Comparison of ENCODE assay signal across 8 cellular contexts in genomic region chr2:175366814-175367213, GRCh38.
DNase-seq lines count a peak whose midpoint lies in the region; ATAC-seq and TF ChIP-seq lines count a peak whose summit lies in the region.

No MANE protein-coding gene starts in this region.

- TF ChIP-seq CTCF in NB4 (IDR thresholded peaks at IDR 0.05; ENCODE audit: low read depth, low read length), result peak; percentile 87

- H3K27ac ChIP-seq in SJCRH30, result no peak overlapping the region

- H3K36me3 ChIP-seq in H7 (replicated peaks; ENCODE audit: control insufficient read depth, insufficient read depth, low read length), result no peaks in the 10 kb centered on the region
- no peaks in the 10 kb centered on the region for H3K36me3 ChIP-seq in SJCRH30

- H3K4me1 ChIP-seq in SJCRH30, result no peaks in the 10 kb centered on the region

- H3K9me3 ChIP-seq in SJCRH30 (replicated peaks), result no peaks in the 10 kb centered on the region

- H3K27me3 ChIP-seq in H7 (ENCODE audit: control insufficient read depth, insufficient read depth, low read length) (no peaks in the 10 kb centered on the region), SJCRH30 (peaks cover 13% of the 10 kb centered on the region; the same call in 1 of the 2 replicates)

- ATAC-seq in GM18870 (IDR thresholded peaks at IDR 0.05; ENCODE audit: unreplicated experiment) (no peak), GM18858 (IDR thresholded peaks at IDR 0.05; ENCODE audit: unreplicated experiment) (no peak)

- TF ChIP-seq POLR2A in NB4 (IDR thresholded peaks at IDR 0.05; ENCODE audit: extremely low read depth, insufficient read length), result no peak

- DNase-seq in EL (peak; percentile 52), H7 (peak; percentile 17), NB4 (ENCODE audit: low read depth) (peak; percentile 83), SJCRH30 (peak; percentile 31 to 73), epidermal melanocyte (ENCODE audit: insufficient read length, low spot score) (peak; percentile 59), mucosa of gallbladder (ENCODE audit: low spot score) (peak; percentile 20)

- H3K4me3 ChIP-seq in H7 (ENCODE audit: insufficient read depth, low read depth, low read length) (no peak overlapping the region), NB4 (ENCODE audit: low read depth, low read length) (no peak overlapping the region), SJCRH30 (no peak overlapping the region)

Comparison
In these comparisons a context has a peak if more than half of its experiments do, and no peak if none do; other contexts are left out.
1. DNase-seq: peak in every context shown above with its lines; median percentile 83 in NB4; 59 in epidermal melanocyte; 52 in EL; 52 in SJCRH30; 20 in mucosa of gallbladder; 17 in H7.